ENCODE assay signal across 14 cellular contexts in genomic region chr7:1910081-1910685, GRCh38.
"Had no signal": no experiment of that assay in that cellular context is flagged by ENCODE, and none has a peak within 500 bp of the region (broad histone marks: within the 10 kb centered on the region; RNA-seq: fewer than 3 reads in every experiment).

No MANE protein-coding gene starts in this region.

- FAIRE-seq: RCC 7860 had no signal

- H3K9me3 ChIP-seq: SK-N-SH had no signal

- H3K9ac ChIP-seq: SK-N-SH had no signal

- DNase-seq: KBM-7, MV-4-11, NCI-H1048, NCI-H1105, NCI-H146, NCI-H1694 treated with DMSO at 0.1 percent for 48 hours, NCI-H1930, NCI-H2107, NCI-H2227 treated with DMSO at 0.1 percent for 48 hours, NCI-H524 treated with DMSO at 0.1 percent for 48 hours, NCI-H774, RPMI8226, SK-N-SH had no signal
